ENCODE assay signal across 10 cellular contexts in genomic region chr22:42949159-42949558, GRCh38.
A peak's percentile ranks its signal among the peaks of the same experiment; 100 is the strongest.
DNase-seq lines count a peak whose midpoint lies in the region; ATAC-seq, FAIRE-seq and TF ChIP-seq lines count a peak whose summit lies in the region.
"Had no signal": no experiment of that assay in that cellular context is flagged by ENCODE, and none has a peak within 500 bp of the region (broad histone marks: within the 10 kb centered on the region; RNA-seq: fewer than 3 reads in every experiment).

No MANE protein-coding gene starts in this region.

- FAIRE-seq in H54 (lab: Jason Lieb, UNC) = peak; percentile 36

- no peak for TF ChIP-seq CTCF in gastroesophageal sphincter (IDR thresholded peaks at IDR 0.05)
- no peak for TF ChIP-seq CTCF in psoas muscle (IDR thresholded peaks at IDR 0.05)

- WGBS in gastroesophageal sphincter (ENCODE audit: low coverage in 1 of 2), 2 donors = 30 to 32% methylated on average over 2 of the region's 6 CpGs
- WGBS in psoas muscle, 3 donors = 55 to 71% (median 66%) methylated on average over 6 of the region's 6 CpGs

- DNase-seq in H54 (ENCODE audit: insufficient read length, low spot score) = no peak
- peak; percentile 83 for DNase-seq in amniotic epithelial cell (ENCODE audit: low read depth)
- DNase-seq in psoas muscle = peak; percentile 49 to 65
- DNase-seq in ACHN = no peak
- no peak for DNase-seq in NCI-H2081 treated with DMSO at 0.1 percent for 48 hours (lab: John Stamatoyannopoulos, UW)
- no peak for DNase-seq in ureter (ENCODE audit: low spot score)
- DNase-seq: DND-41 had no signal

- ATAC-seq in gastroesophageal sphincter (peak; percentile 63), psoas muscle (peak; percentile 33 to 65 (median 40)), GM18907 (IDR thresholded peaks at IDR 0.05; ENCODE audit: unreplicated experiment) (no peak)

- H3K4me1 ChIP-seq in gastroesophageal sphincter = peaks cover 5 to 100% (median 65%) of the 10 kb centered on the region in 3 donors
- peaks cover 59% of the 10 kb centered on the region for H3K4me1 ChIP-seq in psoas muscle

- TF ChIP-seq EP300 in gastroesophageal sphincter (IDR thresholded peaks at IDR 0.05) = no peak

- in situ Hi-C loops in ACHN (cut with HindIII; ENCODE audit: low pct_ligation_motif_present, low pct_unique_long_range_greater_than_20kb, low sequenced_read_pairs) = no loop called here

- H3K27ac ChIP-seq in gastroesophageal sphincter (peak overlapping the region in 3 of 4 donors; percentile 66 to 70 (median 70)), psoas muscle (peak overlapping the region; percentile 48)

- intact Hi-C loops in psoas muscle (cut with DNase I) = no loop called here

- H3K27me3 ChIP-seq in gastroesophageal sphincter = no peaks in the 10 kb centered on the region
- H3K27me3 ChIP-seq in psoas muscle (ENCODE audit: insufficient read depth in 3 of 3, low read length in 2 of 3) = no peaks in the 10 kb centered on the region
- H3K27me3 ChIP-seq: ascending aorta had no signal

- H3K36me3 ChIP-seq in gastroesophageal sphincter = no peaks in the 10 kb centered on the region
- H3K36me3 ChIP-seq in psoas muscle (ENCODE audit: insufficient read depth in 1 of 2, low read depth in 1 of 2) = no peaks in the 10 kb centered on the region

- H3K9me3 ChIP-seq in gastroesophageal sphincter (no peaks in the 10 kb centered on the region), psoas muscle (no peaks in the 10 kb centered on the region)
- H3K9me3 ChIP-seq: ascending aorta had no signal

- no peak overlapping the region for H3K4me3 ChIP-seq in gastroesophageal sphincter
- H3K4me3 ChIP-seq in psoas muscle = no peak overlapping the region
- H3K4me3 ChIP-seq: ascending aorta had no signal

- TF ChIP-seq POLR2A in H54 (IDR thresholded peaks at IDR 0.05; ENCODE audit: low read depth, low read length) = no peak
- TF ChIP-seq POLR2A in gastroesophageal sphincter (IDR thresholded peaks at IDR 0.05) = no peak

Comparison
In these comparisons a context has a peak if more than half of its experiments do, and no peak if none do; other contexts are left out.
1. DNase-seq: peak in amniotic epithelial cell (single experiment) and psoas muscle (2 of 2); none in H54 (single experiment), ACHN (single experiment), NCI-H2081 treated with DMSO at 0.1 percent for 48 hours (single experiment) and ureter (single experiment).